ENCODE assay signal across 8 cellular contexts in genomic region chr19:48926909-48927308, GRCh38. TPM values are rescaled to one million over a fixed set of nuclear protein-coding genes. Genes with fewer than 3 reads are reported as not detected.
DNase-seq lines count a peak whose midpoint lies in the region; ATAC-seq and TF ChIP-seq lines count a peak whose summit lies in the region.

No MANE protein-coding gene starts in this region.

- H3K9me3 Mint-ChIP-seq in activated naive CD8-positive, alpha-beta T cell treated with anti-CD3 and anti-CD28 coated beads for 36 hours = no peaks in the 10 kb centered on the region

- no peak overlapping the region for H3K4me3 ChIP-seq in thoracic aorta

- peak; percentile 86 for DNase-seq in AG08395 (ENCODE audit: low spot score)
- DNase-seq in HT-29 (ENCODE audit: low spot score) = peak; percentile 33
- no peak for DNase-seq in activated naive CD8-positive, alpha-beta T cell treated with anti-CD3 and anti-CD28 coated beads for 36 hours
- DNase-seq in hepatic stellate cell (ENCODE audit: low spot score) = peak; percentile 85
- peak; percentile 67 for DNase-seq in thoracic aorta (ENCODE audit: low spot score)
- DNase-seq in NCI-H1417 treated with DMSO at 0.1 percent for 48 hours (lab: John Stamatoyannopoulos, UW) = no peak
- no peak for DNase-seq in NK-92 (lab: John Stamatoyannopoulos, UW; ENCODE audit: unreplicated experiment)

- H3K36me3 ChIP-seq in thoracic aorta = peaks cover 18% of the 10 kb centered on the region

- peak overlapping the region; percentile 65 for H3K27ac Mint-ChIP-seq in activated naive CD8-positive, alpha-beta T cell treated with anti-CD3 and anti-CD28 coated beads for 36 hours

- H3K9me3 ChIP-seq in thoracic aorta = no peaks in the 10 kb centered on the region

- H3K27me3 Mint-ChIP-seq in activated naive CD8-positive, alpha-beta T cell treated with anti-CD3 and anti-CD28 coated beads for 36 hours = no peaks in the 10 kb centered on the region

- ATAC-seq in thoracic aorta (ENCODE audit: insufficient number of reproducible peaks, low FRiP score, low read depth) = peak; percentile 86
- ATAC-seq in HG03095 (IDR thresholded peaks at IDR 0.05; ENCODE audit: unreplicated experiment) = no peak

- H3K4me1 ChIP-seq in thoracic aorta (ENCODE audit: control insufficient read depth in 1 of 2, low read depth in 2 of 2) = peaks cover 0 to 5% of the 10 kb centered on the region in 2 donors

- H3K27me3 ChIP-seq in thoracic aorta (replicated peaks; ENCODE audit: insufficient read depth) = no peaks in the 10 kb centered on the region

- no peak overlapping the region for H3K4me3 Mint-ChIP-seq in activated naive CD8-positive, alpha-beta T cell treated with anti-CD3 and anti-CD28 coated beads for 36 hours

- H3K36me3 Mint-ChIP-seq in activated naive CD8-positive, alpha-beta T cell treated with anti-CD3 and anti-CD28 coated beads for 36 hours = peaks cover 3% of the 10 kb centered on the region

- no peak for TF ChIP-seq CTCF in thoracic aorta (IDR thresholded peaks at IDR 0.05)

- peak overlapping the region; percentile 50 to 56 for H3K27ac ChIP-seq in thoracic aorta

- peaks cover 4% of the 10 kb centered on the region for H3K4me1 Mint-ChIP-seq in activated naive CD8-positive, alpha-beta T cell treated with anti-CD3 and anti-CD28 coated beads for 36 hours

RNA-seq across cellular contexts. Expression of gene DHDH, which starts 6.6 kb away (rescaled TPM):
- 0.10 and 0.42 TPM in 2 replicates for total RNA-seq in HT-29 (2014; rRNA removed; shearing (Covaris generic))
- total RNA-seq in activated naive CD8-positive, alpha-beta T cell treated with anti-CD3 and anti-CD28 coated beads for 36 hours = 1 to 10 TPM in 1 of 2 experiments, under 1 TPM in 1; 0.74 to 1.1 TPM
- 1 to 10 TPM in 1 of 2 donors, not detected in 1; 3.7 TPM for total RNA-seq in thoracic aorta

RNA-seq across cellular contexts. Expression of gene NUCB1, which starts 26.8 kb away (rescaled TPM):
- 160 and 185 TPM in 2 replicates for total RNA-seq in HT-29 (2014; rRNA removed; shearing (Covaris generic))
- total RNA-seq in activated naive CD8-positive, alpha-beta T cell treated with anti-CD3 and anti-CD28 coated beads for 36 hours = 10 to 100 TPM; 90.6 to 91.7 TPM
- total RNA-seq in thoracic aorta = 100 to 1,000 TPM; 415 to 671 TPM

RNA-seq across cellular contexts. Expression of gene BAX, which starts 27.8 kb away (rescaled TPM):
- 185 and 213 TPM in 2 replicates for total RNA-seq in HT-29 (2014; rRNA removed; shearing (Covaris generic))
- 100 to 1,000 TPM; 191 TPM for total RNA-seq in activated naive CD8-positive, alpha-beta T cell treated with anti-CD3 and anti-CD28 coated beads for 36 hours
- 100 to 1,000 TPM in 1 of 2 donors, 10 to 100 TPM in 1; 53.1 to 104 TPM for total RNA-seq in thoracic aorta

RNA-seq across cellular contexts. Expression of gene TULP2, which starts 28.4 kb away (rescaled TPM):
- not detected in 2 replicates for total RNA-seq in HT-29 (2014; rRNA removed; shearing (Covaris generic))
- total RNA-seq in activated naive CD8-positive, alpha-beta T cell treated with anti-CD3 and anti-CD28 coated beads for 36 hours = under 1 TPM; 0.12 to 0.16 TPM
- under 1 TPM; 0.27 to 0.78 TPM for total RNA-seq in thoracic aorta

RNA-seq across cellular contexts. Expression of gene FTL, which starts 38.2 kb away (rescaled TPM):
- total RNA-seq in HT-29 (2014; rRNA removed; shearing (Covaris generic)) = 5,979 and 6,365 TPM in 2 replicates
- 1,000 to 10,000 TPM; 1,137 to 1,177 TPM for total RNA-seq in activated naive CD8-positive, alpha-beta T cell treated with anti-CD3 and anti-CD28 coated beads for 36 hours
- total RNA-seq in thoracic aorta = 1,000 to 10,000 TPM; 3,403 to 7,108 TPM

Comparison
In these comparisons a context has a peak if more than half of its experiments do, and no peak if none do; other contexts are left out.
1. DNase-seq: peak in AG08395 (single experiment), HT-29 (single experiment), hepatic stellate cell (single experiment) and thoracic aorta (single experiment); none in activated naive CD8-positive, alpha-beta T cell treated with anti-CD3 and anti-CD28 coated beads for 36 hours (single experiment), NCI-H1417 treated with DMSO at 0.1 percent for 48 hours (single experiment) and NK-92 (single experiment).